ENCODE assay signal across 8 cellular contexts in genomic region chr14:105020815-105021655, GRCh38. TPM values are rescaled to one million over a fixed set of nuclear protein-coding genes. Genes with fewer than 3 reads are reported as not detected.
DNase-seq lines count a peak whose midpoint lies in the region; ATAC-seq and TF ChIP-seq lines count a peak whose summit lies in the region.

Gene CDCA4 (minus strand): TSS chr14:105021083. CDS start chr14:105011929, 9,154 bp downstream.

- H3K4me1 ChIP-seq in vagina: peaks cover 49% of the 10 kb centered on the region

- peak within 1 kb of the TSS; percentile 93 for H3K4me3 Mint-ChIP-seq in T-helper 17 cell

- DNase-seq in NCI-H1694 (lab: John Stamatoyannopoulos, UW): peak; percentile 100
- peak; percentile 95 to 99 (median 98) for DNase-seq in T-helper 17 cell
- DNase-seq in amygdala (lab: John Stamatoyannopoulos, UW): peak; percentile 69 to 99 (median 94)
- DNase-seq in left ventricle myocardium superior: peak; percentile 99
- peak; percentile 96 for DNase-seq in putamen (ENCODE audit: low spot score)
- peak in 1 of 2 donors; percentile 93 for DNase-seq in vagina (ENCODE audit: extremely low spot score in 2 of 2)

- H3K9me3 ChIP-seq in T-helper 17 cell (ENCODE audit: control insufficient read depth, low read length, poor library complexity, severe bottlenecking) (no peaks in the 10 kb centered on the region), vagina (no peaks in the 10 kb centered on the region)

- peak within 1 kb of the TSS; percentile 90 for H3K27ac ChIP-seq in vagina

- peak; percentile 82 for ATAC-seq in GM18498 (IDR thresholded peaks at IDR 0.05; ENCODE audit: unreplicated experiment)
- ATAC-seq in HG02885 (IDR thresholded peaks at IDR 0.05; ENCODE audit: poor library complexity, unreplicated experiment): peak; percentile 80
- ATAC-seq in T-helper 17 cell: peak; percentile 84
- peak; percentile 98 for ATAC-seq in left ventricle myocardium superior

- TF ChIP-seq POLR2A in vagina (IDR thresholded peaks at IDR 0.05): peak in 1 of 2 donors; percentile 85

- peak within 1 kb of the TSS; percentile 98 for H3K27ac Mint-ChIP-seq in T-helper 17 cell

- no peaks in the 10 kb centered on the region for H3K36me3 ChIP-seq in vagina

- H3K4me1 Mint-ChIP-seq in T-helper 17 cell: peaks cover 44% of the 10 kb centered on the region

- H3K27me3 ChIP-seq in vagina: no peaks in the 10 kb centered on the region

- peak within 1 kb of the TSS; percentile 63 to 78 for H3K4me3 ChIP-seq in vagina

- no peaks in the 10 kb centered on the region for H3K36me3 Mint-ChIP-seq in T-helper 17 cell (ENCODE audit: low read depth)

- peak in 1 of 3 experiments; percentile 10 for TF ChIP-seq CTCF in vagina (IDR thresholded peaks at IDR 0.05)

- H3K27me3 Mint-ChIP-seq in T-helper 17 cell: no peaks in the 10 kb centered on the region

- intact Hi-C loops in left ventricle myocardium superior (cut with micrococcal nuclease): no loop called here
- intact Hi-C loops in vagina (cut with DNase I): loop anchor here (5.0 kb wide), 1 partner anchor 49 kb away; no protein-coding TSS in a partner anchor

RNA-seq across cellular contexts. Expression of gene CDCA4, which starts in this region (rescaled TPM):
- total RNA-seq in T-helper 17 cell (10 to 100 TPM; 16.1 to 18.4 TPM), left ventricle myocardium superior (1.9 TPM), vagina (15.2 TPM)
